ENCODE assay signal across 1 cellular context in the genomic region with DNA sequence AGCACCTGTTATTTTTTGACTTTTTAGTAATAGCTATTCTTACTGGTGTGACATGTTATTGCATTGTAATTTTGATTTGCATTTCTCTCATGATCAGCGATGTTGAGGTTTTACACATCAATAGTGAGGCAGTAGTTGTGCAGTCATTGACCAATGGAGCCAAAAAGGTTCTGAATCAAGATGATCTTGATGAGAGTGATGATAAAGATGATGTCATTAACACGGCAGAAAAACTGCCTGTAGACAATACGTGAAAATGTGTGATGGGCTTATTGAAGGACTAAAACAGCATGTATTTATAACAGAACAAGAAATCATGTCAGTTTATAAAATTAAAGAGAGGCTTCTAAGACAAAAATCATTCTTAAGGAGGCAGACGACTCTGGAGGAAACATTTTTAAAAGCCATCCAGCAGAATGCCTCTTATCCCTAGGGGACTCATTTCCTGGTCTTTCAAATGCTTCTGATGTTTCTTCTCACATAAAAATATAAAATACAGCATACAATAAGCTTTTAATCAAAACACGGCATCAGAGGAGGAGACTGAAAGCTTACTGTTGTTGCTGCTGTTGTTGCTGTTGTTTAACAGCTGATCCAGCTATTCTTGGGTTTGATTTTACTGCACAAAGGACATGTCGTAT.
TF ChIP-seq lines count a peak whose summit lies in the region.

No MANE protein-coding gene starts in this region.

TF ChIP-seq in GM23338, 12 proteins besides CTCF, POLR2A, EP300 and RAD21 (continued from another document):
- TF ChIP-seq ZNF462 (CRISPR knock-in tag; IDR thresholded peaks at IDR 0.05) (no peak), ZNF331 (CRISPR knock-in tag; IDR thresholded peaks at IDR 0.05; ENCODE audit: low read depth) (no peak), EZH2 (IDR thresholded peaks at IDR 0.05; ENCODE audit: low read depth, unreplicated experiment) (no peak), POLR2AphosphoS5 (IDR thresholded peaks at IDR 0.05; ENCODE audit: low read depth) (no peak), JUNB (IDR thresholded peaks at IDR 0.05; ENCODE audit: unreplicated experiment) (no peak)
